Comparison of ENCODE assay signal across 8 cellular contexts in genomic region chr1:10755977-10756521, GRCh38.
DNase-seq lines count a peak whose midpoint lies in the region; ATAC-seq lines count a peak whose summit lies in the region.

No MANE protein-coding gene starts in this region.

- DNase-seq in SHP77 treated with DMSO at 0.1 percent for 48 hours (lab: John Stamatoyannopoulos, UW) (peak; percentile 40), activated gamma-delta T cell (lab: John Stamatoyannopoulos, UW) (peak; percentile 19), iris pigment epithelial cell (ENCODE audit: low read depth) (peak; percentile 15), NK-92 (lab: John Stamatoyannopoulos, UW; ENCODE audit: unreplicated experiment) (no peak)
- peak; percentile 27 for DNase-seq in stimulated activated CD8-positive, alpha-beta memory T cell treated with anti-CD3 and anti-CD28 coated beads, Interleukin-12 subunit alpha, Interleukin-12 subunit beta, amount 100 ng/mL, for 1 hour (ENCODE audit: low read depth)

- ATAC-seq in HG02798 (IDR thresholded peaks at IDR 0.05; ENCODE audit: poor library complexity, unreplicated experiment) (peak; percentile 44), HG02870 (IDR thresholded peaks at IDR 0.05; ENCODE audit: unreplicated experiment) (no peak), GM18907 (IDR thresholded peaks at IDR 0.05; ENCODE audit: unreplicated experiment) (no peak)
